13 cellular contexts compared by ENCODE assay signal in genomic region chr17:1640329-1641064, GRCh38. TPM values are rescaled to one million over a fixed set of nuclear protein-coding genes. Genes with fewer than 3 reads are reported as not detected.
DNase-seq lines count a peak whose midpoint lies in the region; ATAC-seq and TF ChIP-seq lines count a peak whose summit lies in the region.
"Had no signal": no experiment of that assay in that cellular context is flagged by ENCODE, and none has a peak within 500 bp of the region (broad histone marks: within the 10 kb centered on the region; RNA-seq: fewer than 3 reads in every experiment).

No MANE protein-coding gene starts in this region.

- H3K27ac ChIP-seq in Panc1 (ENCODE audit: low read length), result peak overlapping the region; percentile 29; the same call in 1 of the 2 replicates
- peak overlapping the region; percentile 30 for H3K27ac ChIP-seq in layer of hippocampus (ENCODE audit: low read depth, low read length)
- H3K27ac ChIP-seq: colonic mucosa had no signal

- H3K27me3 Mint-ChIP-seq in stimulated activated naive B cell treated with anti-CD40 and anti-IgM and Interleukin-4, amounts not matched to agents 10 μg/mL and 1 μg/mL and 100 μg/mL, for 72 hours, result no peaks in the 10 kb centered on the region

- H3K36me3 Mint-ChIP-seq in stimulated activated naive B cell treated with anti-CD40 and anti-IgM and Interleukin-4, amounts not matched to agents 10 μg/mL and 1 μg/mL and 100 μg/mL, for 72 hours, result peaks cover 31 to 66% of the 10 kb centered on the region in 2 donors

- H3K27ac Mint-ChIP-seq in stimulated activated naive B cell treated with anti-CD40 and anti-IgM and Interleukin-4, amounts not matched to agents 10 μg/mL and 1 μg/mL and 100 μg/mL, for 72 hours, result no peak overlapping the region

- TF ChIP-seq CTCF in Panc1 (IDR thresholded peaks at IDR 0.05), result no peak

- H3K9me3 ChIP-seq in Panc1 (ENCODE audit: control insufficient read depth, insufficient read depth, low read depth, low read length), result no peaks in the 10 kb centered on the region
- H3K9me3 ChIP-seq: colonic mucosa had no signal

- H3K9me3 Mint-ChIP-seq in stimulated activated naive B cell treated with anti-CD40 and anti-IgM and Interleukin-4, amounts not matched to agents 10 μg/mL and 1 μg/mL and 100 μg/mL, for 72 hours, result no peaks in the 10 kb centered on the region

- peaks cover 14% of the 10 kb centered on the region for H3K4me1 ChIP-seq in Panc1 (ENCODE audit: control insufficient read depth, insufficient read depth, low read length)
- H3K4me1 ChIP-seq: colonic mucosa had no signal

- no TSS peak for BruUV-seq in Panc1 (replicated peaks; lab: Mats Ljungman, UMichigan)

- intact Hi-C loops in Panc1 (cut with micrococcal nuclease; ENCODE audit: unreplicated experiment), result no loop called here

- DNase-seq in Ammon's horn (ENCODE audit: low spot score), result peak; percentile 53
- no peak for DNase-seq in Panc1 (ENCODE audit: low read depth, low spot score)
- no peak for DNase-seq in stimulated activated naive B cell treated with anti-CD40 and anti-IgM and Interleukin-4, amounts not matched to agents 10 μg/mL and 1 μg/mL and 100 μg/mL, for 72 hours
- DNase-seq in NCI-H1436 (lab: John Stamatoyannopoulos, UW), result no peak
- DNase-seq: activated CD4-positive, CD25-positive, alpha-beta regulatory T cell treated with anti-CD3 and anti-CD28 coated beads, Interleukin-2, amount 50 U/mL, for 72 hours; AML-193; colonic mucosa; NCI-H2081 treated with DMSO at 0.1 percent for 48 hours; retina; stimulated activated CD4-positive, alpha-beta T cell treated with anti-CD3 and anti-CD28 coated beads, Interleukin-4, amount 100 ng/mL, for 1 hour; stimulated activated naive CD4-positive, alpha-beta T cell had no signal

- H3K27me3 ChIP-seq in Panc1 (ENCODE audit: control insufficient read depth, insufficient read depth, low read length) (no peaks in the 10 kb centered on the region), layer of hippocampus (ENCODE audit: control insufficient read depth, insufficient read depth, low read length) (no peaks in the 10 kb centered on the region)
- H3K27me3 ChIP-seq: colonic mucosa had no signal

- CTCF ChIA-PET in Panc1 (lab: Charles Lee), result interaction anchor here (0.6 to 1.7 kb wide), 2 partner anchors 56 to 66 kb away, joined by 3 to 8 read pairs; no protein-coding TSS in a partner anchor

- peaks cover 15 to 23% of the 10 kb centered on the region in 2 donors for H3K4me1 Mint-ChIP-seq in stimulated activated naive B cell treated with anti-CD40 and anti-IgM and Interleukin-4, amounts not matched to agents 10 μg/mL and 1 μg/mL and 100 μg/mL, for 72 hours

- POLR2A ChIA-PET in Panc1 (lab: Charles Lee), result no interaction called here

- in situ Hi-C loops in Panc1 (cut with HindIII; ENCODE audit: low pct_unique_long_range_greater_than_20kb, low sequenced_read_pairs), result no loop called here

- H3K4me3 Mint-ChIP-seq in stimulated activated naive B cell treated with anti-CD40 and anti-IgM and Interleukin-4, amounts not matched to agents 10 μg/mL and 1 μg/mL and 100 μg/mL, for 72 hours, result no peak overlapping the region

- no peaks in the 10 kb centered on the region for H3K36me3 ChIP-seq in Panc1 (ENCODE audit: control insufficient read depth, insufficient read depth, low read length)
- H3K36me3 ChIP-seq: colonic mucosa had no signal

- H3K4me3 ChIP-seq in Panc1 (ENCODE audit: low read depth in 2 of 2, low read length in 2 of 2), result no peak overlapping the region
- H3K4me3 ChIP-seq: colonic mucosa had no signal

- peak; percentile 58 for ATAC-seq in Panc1
- no peak for ATAC-seq in stimulated activated naive B cell treated with anti-CD40 and anti-IgM and Interleukin-4, amounts not matched to agents 10 μg/mL and 1 μg/mL and 100 μg/mL, for 72 hours (replicated peaks)
- no peak for ATAC-seq in GM19023 (IDR thresholded peaks at IDR 0.05; ENCODE audit: unreplicated experiment)

RNA-seq across cellular contexts. Expression of gene SCARF1, which starts 5.0 kb away (rescaled TPM):
- total RNA-seq in Panc1 (2021; ENCODE audit: unreplicated experiment), result 6.6 TPM
- 6.0 TPM for polyA plus RNA-seq in Panc1 (2012; ENCODE audit: insufficient read length)

RNA-seq across cellular contexts. Expression of gene RILP, which starts 9.2 kb away (rescaled TPM):
- total RNA-seq in Panc1 (2021; ENCODE audit: unreplicated experiment), result 20.8 TPM
- polyA plus RNA-seq in Panc1 (2012; ENCODE audit: insufficient read length), result 25.5 TPM

RNA-seq across cellular contexts. Expression of gene SLC43A2, which starts 11.9 kb away (rescaled TPM):
- 23.3 TPM for total RNA-seq in Panc1 (2021; ENCODE audit: unreplicated experiment)
- 28.9 TPM for polyA plus RNA-seq in Panc1 (2012; ENCODE audit: insufficient read length)

RNA-seq across cellular contexts. Expression of gene PRPF8, which starts 44.2 kb away (rescaled TPM):
- 296 TPM for total RNA-seq in Panc1 (2021; ENCODE audit: unreplicated experiment)
- 473 TPM for polyA plus RNA-seq in Panc1 (2012; ENCODE audit: insufficient read length)
